ENCODE assay signal across 8 cellular contexts in the genomic region with DNA sequence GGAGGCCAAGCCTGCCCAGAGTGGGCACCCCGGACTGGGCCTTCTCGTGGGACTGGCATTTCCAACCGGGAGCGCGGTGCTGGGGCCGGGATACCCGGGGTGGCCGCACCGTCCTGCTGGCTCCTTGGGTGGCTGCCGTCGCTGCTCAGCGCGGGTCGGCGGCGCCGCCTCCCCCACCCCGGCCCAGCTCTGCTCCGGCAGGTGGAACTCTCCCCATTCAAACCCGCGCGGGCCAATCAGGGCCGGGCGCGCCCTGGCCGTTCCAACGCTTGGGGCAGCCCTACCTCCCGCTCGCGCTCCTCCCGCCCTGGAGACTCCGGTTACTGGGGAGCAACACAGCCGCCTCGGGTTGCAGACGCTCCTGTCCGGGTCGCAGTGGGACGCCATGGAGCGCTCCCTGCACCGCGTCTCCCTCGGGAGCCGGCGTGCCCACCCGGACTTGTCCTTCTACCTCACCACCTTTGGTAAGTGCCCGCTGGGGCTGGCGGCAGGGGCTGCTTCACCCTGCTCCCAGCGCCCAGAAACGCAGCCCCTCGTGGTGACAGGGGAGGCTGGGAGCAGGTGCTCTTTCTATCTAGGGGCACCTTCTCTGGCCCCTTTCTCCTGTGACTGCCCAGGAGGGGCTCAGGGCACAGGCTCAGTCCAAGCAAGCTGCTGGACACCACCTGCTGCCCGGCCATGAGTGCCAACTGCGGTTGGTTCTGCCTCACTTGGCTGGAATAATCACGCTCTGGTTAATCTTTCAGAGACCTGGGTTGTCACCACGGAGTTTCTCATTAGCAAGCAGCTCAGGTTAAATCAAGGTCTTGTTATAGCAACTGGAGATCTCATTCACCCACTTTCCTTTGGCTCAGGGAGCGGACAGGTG. TPM values are rescaled to one million over a fixed set of nuclear protein-coding genes. Genes with fewer than 3 reads are reported as not detected.
A peak's percentile ranks its signal among the peaks of the same experiment; 100 is the strongest.
DNase-seq lines count a peak whose midpoint lies in the region; ATAC-seq and TF ChIP-seq lines count a peak whose summit lies in the region.

RGS3 (plus strand) TSS at position 310 of the 868 bp plus-strand sequence; CDS start at position 386, 76 bp downstream.

- intact Hi-C loops in Caco-2 (cut with micrococcal nuclease; ENCODE audit: unreplicated experiment) (loop anchor here (1.0 to 5.0 kb wide), 2 partner anchors 8 to 54 kb away; no protein-coding TSS in a partner anchor), heart right ventricle (cut with DNase I) (loop anchor here in 3 of 10 donors (5.0 kb wide), 3 partner anchors 34 to 109 kb away; no protein-coding TSS in a partner anchor)

- peak; percentile 91 to 93 for DNase-seq in Caco-2
- peak; percentile 8 for DNase-seq in NCI-H1417 treated with DMSO at 0.1 percent for 48 hours (lab: John Stamatoyannopoulos, UW)
- no peak for DNase-seq in activated CD8-positive, alpha-beta T cell treated with anti-CD3 and anti-CD28 coated beads, Interleukin-2, amount 10 ng/mL, durations not matched to agents 7 days and 5 days
- peak; percentile 63 to 69 for DNase-seq in heart right ventricle
- no peak for DNase-seq in SIG-M5 (lab: John Stamatoyannopoulos, UW)

- BruUV-seq in Caco-2 (replicated peaks; lab: Mats Ljungman, UMichigan), result TSS peak; percentile 47

- H3K4me1 Mint-ChIP-seq in Caco-2 (ENCODE audit: low read depth, unreplicated experiment), result peaks cover 36% of the 10 kb centered on the region
- peaks cover 6% of the 10 kb centered on the region for H3K4me1 Mint-ChIP-seq in activated CD8-positive, alpha-beta T cell treated with anti-CD3 and anti-CD28 coated beads, Interleukin-2, amount 10 ng/mL, durations not matched to agents 7 days and 5 days (ENCODE audit: low read depth)

- H3K36me3 ChIP-seq in Caco-2 (ENCODE audit: control insufficient read depth, insufficient read depth, low read length) (no peaks in the 10 kb centered on the region), heart right ventricle (no peaks in the 10 kb centered on the region), parathyroid adenoma (ENCODE audit: control insufficient read depth, insufficient read depth, low read length) (no peaks in the 10 kb centered on the region)

- H3K27ac ChIP-seq in heart right ventricle, result peak within 1 kb of the TSS; percentile 55 to 91 (median 72)
- no peak within 1 kb of the TSS for H3K27ac ChIP-seq in parathyroid adenoma

- TF ChIP-seq CTCF in Caco-2 (IDR thresholded peaks at IDR 0.05; ENCODE audit: insufficient read depth in 1 of 2, low read depth in 1 of 2, low read length in 1 of 2, severe bottlenecking in 1 of 2, unreplicated experiment in 1 of 2), result peak in 1 of 2 experiments; percentile 13
- TF ChIP-seq CTCF in heart right ventricle (IDR thresholded peaks at IDR 0.05), result peak in 3 of 9 donors; percentile 30 to 44 (median 31)
- no peak for TF ChIP-seq CTCF in parathyroid adenoma (IDR thresholded peaks at IDR 0.05)

- POLR2A ChIA-PET in Caco-2 (lab: Charles Lee), result interaction anchor here (0.5 to 1.6 kb wide), 11 partner anchors 9 to 134 kb away, joined by 3 to 22 read pairs (median 3); partner anchors contain the start of genes C9orf43 and POLE3
- POLR2A ChIA-PET in activated CD8-positive, alpha-beta T cell treated with anti-CD3 and anti-CD28 coated beads, Interleukin-2, amount 10 ng/mL, durations not matched to agents 7 days and 5 days (lab: Charles Lee), result no interaction called here

- peak within 1 kb of the TSS; percentile 94 for H3K4me3 Mint-ChIP-seq in Caco-2 (ENCODE audit: unreplicated experiment)
- H3K4me3 Mint-ChIP-seq in activated CD8-positive, alpha-beta T cell treated with anti-CD3 and anti-CD28 coated beads, Interleukin-2, amount 10 ng/mL, durations not matched to agents 7 days and 5 days, result no peak within 1 kb of the TSS

- H3K79me2 ChIP-seq in parathyroid adenoma, result no peaks in the 10 kb centered on the region

- no peak within 1 kb of the TSS for H3K9ac ChIP-seq in parathyroid adenoma

- CTCF ChIA-PET in Caco-2 (lab: Charles Lee), result interaction anchor here (0.6 to 2.4 kb wide), 5 partner anchors 9 to 194 kb away, joined by 3 to 11 read pairs (median 3); partner anchors contain the start of genes C9orf43 and POLE3
- CTCF ChIA-PET in activated CD8-positive, alpha-beta T cell treated with anti-CD3 and anti-CD28 coated beads, Interleukin-2, amount 10 ng/mL, durations not matched to agents 7 days and 5 days (lab: Charles Lee), result interaction anchor here (1.3 kb wide), 1 partner anchor 17 kb away, joined by 4 read pairs; no protein-coding TSS in a partner anchor

- peaks cover 19% of the 10 kb centered on the region for H3K36me3 Mint-ChIP-seq in Caco-2 (ENCODE audit: insufficient read depth, unreplicated experiment)
- H3K36me3 Mint-ChIP-seq in activated CD8-positive, alpha-beta T cell treated with anti-CD3 and anti-CD28 coated beads, Interleukin-2, amount 10 ng/mL, durations not matched to agents 7 days and 5 days (ENCODE audit: low read depth), result peaks cover 2% of the 10 kb centered on the region

- ATAC-seq in activated CD8-positive, alpha-beta T cell treated with anti-CD3 and anti-CD28 coated beads, Interleukin-2, amount 10 ng/mL, durations not matched to agents 7 days and 5 days, result no peak
- ATAC-seq in heart right ventricle (peak; percentile 90 to 97 (median 95)), HG02884 (IDR thresholded peaks at IDR 0.05; ENCODE audit: unreplicated experiment) (no peak), GM21360 (IDR thresholded peaks at IDR 0.05; ENCODE audit: unreplicated experiment) (no peak)

- H3K4me3 ChIP-seq in Caco-2 (ENCODE audit: low read depth, low read length) (peak within 1 kb of the TSS; percentile 83), heart right ventricle (peak within 1 kb of the TSS in 9 of 10 donors; percentile 27 to 59 (median 48)), parathyroid adenoma (ENCODE audit: low read depth, low read length) (peak within 1 kb of the TSS; percentile 51)

- H2AFZ ChIP-seq in parathyroid adenoma, result peak within 1 kb of the TSS; percentile 34

- WGBS in heart right ventricle, 2 donors, result 17 to 19% methylated on average over 55 of the region's 55 CpGs

- H3K27me3 ChIP-seq in Caco-2 (replicated peaks; ENCODE audit: control insufficient read depth, insufficient read depth, low read length), result no peaks in the 10 kb centered on the region
- H3K27me3 ChIP-seq in heart right ventricle, result peaks cover 0 to 11% (median 0%) of the 10 kb centered on the region in 7 donors
- no peaks in the 10 kb centered on the region for H3K27me3 ChIP-seq in parathyroid adenoma (ENCODE audit: control insufficient read depth, insufficient read depth, low read length)

- H3K9me3 ChIP-seq in Caco-2 (no peaks in the 10 kb centered on the region), heart right ventricle (peaks cover 0 to 6% (median 0%) of the 10 kb centered on the region in 11 donors), parathyroid adenoma (ENCODE audit: control insufficient read depth, low read length) (no peaks in the 10 kb centered on the region)

- H3K27ac Mint-ChIP-seq in Caco-2 (ENCODE audit: unreplicated experiment), result peak within 1 kb of the TSS; percentile 90
- H3K27ac Mint-ChIP-seq in activated CD8-positive, alpha-beta T cell treated with anti-CD3 and anti-CD28 coated beads, Interleukin-2, amount 10 ng/mL, durations not matched to agents 7 days and 5 days, result no peak within 1 kb of the TSS

- H3K27me3 Mint-ChIP-seq in Caco-2 (ENCODE audit: insufficient read depth, unreplicated experiment), result no peaks in the 10 kb centered on the region
- no peaks in the 10 kb centered on the region for H3K27me3 Mint-ChIP-seq in activated CD8-positive, alpha-beta T cell treated with anti-CD3 and anti-CD28 coated beads, Interleukin-2, amount 10 ng/mL, durations not matched to agents 7 days and 5 days (ENCODE audit: low read depth)

- H3K4me1 ChIP-seq in Caco-2 (peaks cover 30% of the 10 kb centered on the region), heart right ventricle (peaks cover 0 to 25% (median 9%) of the 10 kb centered on the region in 9 donors), parathyroid adenoma (peaks cover 2% of the 10 kb centered on the region)

- peak within 1 kb of the TSS; percentile 84 for H3K4me2 ChIP-seq in parathyroid adenoma (ENCODE audit: low read length)

- no peaks in the 10 kb centered on the region for H3K9me3 Mint-ChIP-seq in Caco-2 (ENCODE audit: unreplicated experiment)
- no peaks in the 10 kb centered on the region for H3K9me3 Mint-ChIP-seq in activated CD8-positive, alpha-beta T cell treated with anti-CD3 and anti-CD28 coated beads, Interleukin-2, amount 10 ng/mL, durations not matched to agents 7 days and 5 days (ENCODE audit: insufficient read depth)

RNA-seq across cellular contexts. Expression of gene RGS3, which starts in this region (rescaled TPM):
- total RNA-seq in Caco-2 (2022) (70.8 and 71.1 TPM in 2 replicates), heart right ventricle (100 to 1,000 TPM in 9 of 10 donors, 10 to 100 TPM in 1; 98.7 to 201 (median 140) TPM)
- 10 to 100 TPM; 68.9 to 77.2 TPM for total RNA-seq in activated CD8-positive, alpha-beta T cell treated with anti-CD3 and anti-CD28 coated beads, Interleukin-2, amount 10 ng/mL, durations not matched to agents 7 days and 5 days
- polyA plus RNA-seq in heart right ventricle, result 100 to 1,000 TPM in 1 of 2 donors, 10 to 100 TPM in 1; 65.4 to 125 TPM

Comparison
In these comparisons a context has a peak if more than half of its experiments do, and no peak if none do; other contexts are left out.
1. DNase-seq: peak in Caco-2 (2 of 2), NCI-H1417 treated with DMSO at 0.1 percent for 48 hours (single experiment) and heart right ventricle (2 of 2); none in activated CD8-positive, alpha-beta T cell treated with anti-CD3 and anti-CD28 coated beads, Interleukin-2, amount 10 ng/mL, durations not matched to agents 7 days and 5 days (single experiment) and SIG-M5 (single experiment).
2. ATAC-seq: peak in heart right ventricle (8 of 8); none in activated CD8-positive, alpha-beta T cell treated with anti-CD3 and anti-CD28 coated beads, Interleukin-2, amount 10 ng/mL, durations not matched to agents 7 days and 5 days (single experiment), HG02884 (single experiment) and GM21360 (single experiment).
3. Peak in every context shown above with its lines, with median percentiles within 50 percentile points of each other: H3K4me3 ChIP-seq.